ENCODE assay signal across 1 cellular context in the genomic region with DNA sequence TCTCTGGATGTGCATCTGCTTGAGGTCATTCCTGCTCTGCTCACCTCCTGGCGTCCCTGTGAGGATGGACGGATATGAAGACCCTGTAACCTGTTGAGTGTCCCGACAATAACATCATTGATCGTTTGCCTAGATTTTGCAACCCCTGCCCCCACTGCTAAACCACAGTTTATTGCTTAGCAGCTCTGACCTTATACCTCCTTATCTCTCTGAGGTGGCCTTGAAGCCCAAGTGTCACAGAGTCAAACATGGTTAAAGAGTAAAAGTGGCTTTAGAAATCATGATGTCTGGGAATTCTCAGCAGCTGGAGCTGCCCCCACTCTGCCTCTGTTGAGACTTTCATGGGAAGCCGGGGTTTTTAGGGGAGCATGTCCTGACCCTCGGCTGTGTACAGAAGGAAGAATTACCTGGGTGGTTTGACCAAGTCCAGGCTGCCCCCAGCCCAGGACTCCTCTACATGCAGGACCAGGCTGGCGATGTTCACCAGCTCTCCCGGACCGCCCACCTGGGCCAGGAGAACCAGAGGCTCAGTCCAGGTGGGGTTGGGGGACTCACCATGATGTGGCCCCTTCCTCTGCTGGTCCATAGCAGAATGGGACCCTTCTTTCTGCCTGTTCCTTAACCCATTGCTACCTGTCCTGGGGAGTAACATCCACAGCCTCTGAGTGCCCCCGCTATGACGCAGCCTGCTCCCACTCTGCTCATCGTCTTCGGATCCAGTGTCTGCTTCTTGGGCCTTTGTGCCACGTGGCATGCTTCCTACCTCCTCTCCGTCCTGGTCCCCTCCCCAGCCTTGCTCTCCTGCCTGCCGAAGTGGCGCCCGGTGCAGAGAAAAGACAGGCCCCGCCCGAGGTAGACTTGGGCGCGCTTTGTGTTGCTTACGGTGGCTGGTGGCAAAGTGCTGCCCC.
TF ChIP-seq lines count a peak whose summit lies in the region.

No MANE protein-coding gene starts in this region.

TF ChIP-seq in WTC11, 78 proteins besides CTCF, POLR2A, EP300 and RAD21 (continued from another document):
- TF ChIP-seq, protein P1, sequence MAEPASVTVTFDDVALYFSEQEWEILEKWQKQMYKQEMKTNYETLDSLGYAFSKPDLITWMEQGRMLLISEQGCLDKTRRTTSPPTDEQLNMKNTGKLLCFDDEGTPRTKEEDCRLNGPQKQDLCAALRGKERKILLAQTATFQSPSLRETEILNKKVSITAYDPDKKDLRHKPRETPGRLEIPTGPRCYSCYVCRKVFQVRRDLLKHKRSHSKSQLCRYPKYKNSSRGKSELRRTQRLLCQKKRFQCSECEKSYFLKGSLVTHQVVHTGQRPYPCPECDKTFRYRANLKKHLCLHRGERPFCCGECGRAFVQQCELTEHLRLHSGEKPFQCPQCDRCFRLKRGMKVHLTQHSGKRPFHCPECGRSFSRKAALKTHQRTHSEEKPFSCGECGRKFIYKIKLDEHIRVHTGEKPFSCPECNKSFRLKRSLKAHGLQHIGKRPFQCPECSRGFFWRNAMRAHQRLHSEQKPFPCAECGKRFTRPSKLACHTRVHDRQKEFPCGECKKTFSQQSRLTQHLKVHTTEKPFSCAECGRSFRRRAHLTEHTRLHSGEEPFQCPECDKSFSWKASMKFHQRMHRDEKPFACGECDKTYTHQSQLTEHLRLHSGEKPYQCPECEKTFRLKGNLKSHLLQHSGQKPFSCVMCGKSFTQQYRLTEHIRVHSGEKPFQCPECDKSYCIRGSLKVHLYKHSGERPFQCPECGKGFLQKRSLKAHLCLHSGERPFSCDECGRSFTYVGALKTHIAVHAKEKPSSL (CRISPR knock-in tag; conservative IDR thresholded peaks at IDR 0.05), result no peak
- TF ChIP-seq, protein P2, sequence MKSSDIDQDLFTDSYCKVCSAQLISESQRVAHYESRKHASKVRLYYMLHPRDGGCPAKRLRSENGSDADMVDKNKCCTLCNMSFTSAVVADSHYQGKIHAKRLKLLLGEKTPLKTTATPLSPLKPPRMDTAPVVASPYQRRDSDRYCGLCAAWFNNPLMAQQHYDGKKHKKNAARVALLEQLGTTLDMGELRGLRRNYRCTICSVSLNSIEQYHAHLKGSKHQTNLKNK (CRISPR knock-in tag; IDR thresholded peaks at IDR 0.05), result no peak
- TF ChIP-seq E2F4 (CRISPR knock-in tag; IDR thresholded peaks at IDR 0.05; ENCODE audit: borderline replicate concordance, low read depth) (no peak), NFYB (CRISPR knock-in tag; conservative IDR thresholded peaks at IDR 0.05; ENCODE audit: low read depth) (no peak), AR (CRISPR knock-in tag; IDR thresholded peaks at IDR 0.05) (no peak), ZNF396 (CRISPR knock-in tag; IDR thresholded peaks at IDR 0.05; ENCODE audit: borderline replicate concordance) (no peak), TEAD1 (CRISPR knock-in tag; IDR thresholded peaks at IDR 0.05) (no peak), HMGA2 (CRISPR knock-in tag; IDR thresholded peaks at IDR 0.05) (no peak), TCF7 (CRISPR knock-in tag; IDR thresholded peaks at IDR 0.05; ENCODE audit: low read depth) (no peak), ATF6 (CRISPR knock-in tag; IDR thresholded peaks at IDR 0.05) (no peak)
